Comparison of ENCODE assay signal across 22 cellular contexts in the genomic region with DNA sequence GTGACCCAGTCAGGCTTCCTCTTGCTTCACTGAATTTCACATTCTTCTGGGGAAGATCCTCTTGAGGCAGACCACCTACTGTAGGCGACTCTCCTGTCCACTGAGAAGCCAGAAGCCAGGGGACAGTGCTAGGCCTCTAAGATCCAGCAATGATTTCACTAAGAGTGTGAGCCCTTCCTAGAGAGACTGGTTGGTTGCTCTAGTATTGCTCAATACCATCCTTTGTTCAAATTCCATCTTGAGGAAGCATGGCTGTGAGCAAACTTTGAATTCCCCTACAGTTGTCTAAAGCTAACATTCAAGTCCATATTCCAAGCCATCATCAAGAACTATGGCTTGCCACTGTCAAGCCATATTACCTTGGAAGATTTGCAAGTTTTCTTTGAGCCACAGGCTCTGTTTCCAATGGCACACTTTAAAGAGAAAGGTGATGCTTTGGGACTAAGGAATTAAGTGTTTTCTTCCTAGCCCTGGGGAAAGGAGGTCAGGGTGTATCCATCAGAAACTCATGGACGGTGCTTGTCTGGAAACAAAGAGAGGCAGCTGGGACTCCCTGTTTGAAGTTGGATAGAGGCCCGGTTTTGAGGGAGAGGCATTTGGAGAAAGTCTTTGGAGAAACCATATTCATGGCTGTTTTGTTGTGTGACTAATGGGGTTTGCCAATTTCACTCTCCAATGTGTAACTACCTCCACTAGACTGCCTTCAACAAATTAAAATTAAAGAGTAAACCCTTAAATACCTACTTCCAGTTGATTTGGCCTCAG.
DNase-seq lines count a peak whose midpoint lies in the region; ATAC-seq and TF ChIP-seq lines count a peak whose summit lies in the region.
"Had no signal": no experiment of that assay in that cellular context is flagged by ENCODE, and none has a peak within 500 bp of the region (broad histone marks: within the 10 kb centered on the region; RNA-seq: fewer than 3 reads in every experiment).

No MANE protein-coding gene starts in this region.

- no peaks in the 10 kb centered on the region for H3K27me3 ChIP-seq in Loucy (ENCODE audit: insufficient read depth, low read length, poor library complexity, severe bottlenecking)
- H3K27me3 ChIP-seq: BLaER1, SJCRH30 had no signal

- peaks cover 31% of the 10 kb centered on the region for H3K4me1 ChIP-seq in Loucy (ENCODE audit: insufficient read depth, low read length, poor library complexity, severe bottlenecking)
- H3K4me1 ChIP-seq: Caco-2, SJCRH30 had no signal

- CTCF ChIA-PET in activated CD4-positive, alpha-beta T cell treated with anti-CD3 and anti-CD28 coated beads for 36 hours (lab: Charles Lee): interaction anchor here (1.3 kb wide), 1 partner anchor 83 kb away, joined by 3 read pairs; no protein-coding TSS in a partner anchor

- H3F3A ChIP-seq in Loucy (ENCODE audit: low read depth): no peaks in the 10 kb centered on the region

- H3K36me3 ChIP-seq in Loucy (ENCODE audit: insufficient read depth, low read length): no peaks in the 10 kb centered on the region
- H3K36me3 ChIP-seq: BLaER1, SJCRH30 had no signal

- no peaks in the 10 kb centered on the region for H3K9me3 Mint-ChIP-seq in activated CD4-positive, alpha-beta T cell treated with anti-CD3 and anti-CD28 coated beads for 36 hours (ENCODE audit: low read depth)
- H3K9me3 Mint-ChIP-seq in naive thymus-derived CD8-positive, alpha-beta T cell: no peaks in the 10 kb centered on the region
- no peaks in the 10 kb centered on the region for H3K9me3 Mint-ChIP-seq in natural killer cell
- H3K9me3 Mint-ChIP-seq: CD4-positive, alpha-beta memory T cell had no signal

- DNase-seq in activated CD4-positive, alpha-beta T cell treated with anti-CD3 and anti-CD28 coated beads for 36 hours: no peak
- DNase-seq in activated CD4-positive, alpha-beta T cell treated with anti-CD3 and anti-CD28 coated beads for 4 hours: no peak
- DNase-seq in cerebellum (ENCODE audit: low spot score) (peak; percentile 85), NCI-H1417 (lab: John Stamatoyannopoulos, UW) (no peak), natural killer cell (no peak), iPS-NIHi7 (ENCODE audit: extremely low spot score) (no peak)
- no peak for DNase-seq in naive thymus-derived CD8-positive, alpha-beta T cell
- DNase-seq: ACHN, Caco-2, DMS 273 treated with DMSO at 0.1 percent for 48 hours, IMR-90, MV-4-11, NCI-H1694 treated with DMSO at 0.1 percent for 48 hours, NCI-H2107, NCI-H446 treated with DMSO at 0.1 percent for 48 hours, NCI-H526 treated with DMSO at 0.1 percent for 48 hours, OCI-M1, SJCRH30 had no signal

- no peak overlapping the region for H3K4me2 ChIP-seq in Loucy (ENCODE audit: low read depth, low read length, poor library complexity, severe bottlenecking)
- H3K4me2 ChIP-seq: BLaER1, KMS-11 had no signal

- H3K36me3 Mint-ChIP-seq in activated CD4-positive, alpha-beta T cell treated with anti-CD3 and anti-CD28 coated beads for 36 hours (ENCODE audit: low read depth): no peaks in the 10 kb centered on the region
- H3K36me3 Mint-ChIP-seq in naive thymus-derived CD8-positive, alpha-beta T cell: no peaks in the 10 kb centered on the region
- H3K36me3 Mint-ChIP-seq in natural killer cell: no peaks in the 10 kb centered on the region
- H3K36me3 Mint-ChIP-seq: CD4-positive, alpha-beta memory T cell had no signal

- peaks cover 79% of the 10 kb centered on the region for H3K4me1 Mint-ChIP-seq in activated CD4-positive, alpha-beta T cell treated with anti-CD3 and anti-CD28 coated beads for 36 hours
- H3K4me1 Mint-ChIP-seq in naive thymus-derived CD8-positive, alpha-beta T cell: peaks cover 37 to 84% (median 78%) of the 10 kb centered on the region in 4 donors
- H3K4me1 Mint-ChIP-seq in natural killer cell: peaks cover 0 to 17% of the 10 kb centered on the region in 2 donors

- no peaks in the 10 kb centered on the region for H3K27me3 Mint-ChIP-seq in activated CD4-positive, alpha-beta T cell treated with anti-CD3 and anti-CD28 coated beads for 36 hours
- no peaks in the 10 kb centered on the region for H3K27me3 Mint-ChIP-seq in naive thymus-derived CD8-positive, alpha-beta T cell
- H3K27me3 Mint-ChIP-seq in natural killer cell (ENCODE audit: low read depth in 2 of 2): peaks cover 19 to 20% of the 10 kb centered on the region in 2 donors
- H3K27me3 Mint-ChIP-seq: CD4-positive, alpha-beta memory T cell had no signal

- no peaks in the 10 kb centered on the region for H3K79me2 ChIP-seq in Loucy (ENCODE audit: insufficient read depth, low read length)

- H3K4me3 Mint-ChIP-seq in activated CD4-positive, alpha-beta T cell treated with anti-CD3 and anti-CD28 coated beads for 36 hours: no peak overlapping the region
- peak overlapping the region in 4 of 10 donors; percentile 12 to 56 (median 36) for H3K4me3 Mint-ChIP-seq in naive thymus-derived CD8-positive, alpha-beta T cell
- no peak overlapping the region for H3K4me3 Mint-ChIP-seq in natural killer cell

- intact Hi-C loops in activated CD4-positive, alpha-beta T cell treated with anti-CD3 and anti-CD28 coated beads for 36 hours (cut with DNase I, micrococcal nuclease): no loop called here
- intact Hi-C loops in natural killer cell (cut with micrococcal nuclease): no loop called here

- POLR2A ChIA-PET in activated CD4-positive, alpha-beta T cell treated with anti-CD3 and anti-CD28 coated beads for 36 hours (lab: Charles Lee): no interaction called here
- POLR2A ChIA-PET in naive thymus-derived CD8-positive, alpha-beta T cell (lab: Charles Lee): interaction anchor here (0.6 to 4.6 kb wide), 6 partner anchors 18 to 511 kb away, joined by 3 to 24 read pairs (median 5); no protein-coding TSS in a partner anchor

- no peak overlapping the region for H3K9ac ChIP-seq in Loucy (ENCODE audit: low read depth, low read length, poor library complexity, severe bottlenecking)
- H3K9ac ChIP-seq: BLaER1, KMS-11 had no signal

- H3K9me3 ChIP-seq in Loucy (ENCODE audit: insufficient read depth, low read depth, low read length): no peaks in the 10 kb centered on the region
- H3K9me3 ChIP-seq: BLaER1, Caco-2, SJCRH30 had no signal

- no peaks in the 10 kb centered on the region for H3K9me2 ChIP-seq in Loucy (replicated peaks; ENCODE audit: low read depth, low read length)

- H2AFZ ChIP-seq in Loucy (ENCODE audit: low read length): peak overlapping the region; percentile 29; the same call in 1 of the 2 replicates

- ATAC-seq in activated CD4-positive, alpha-beta T cell treated with anti-CD3 and anti-CD28 coated beads for 36 hours: no peak
- no peak for ATAC-seq in naive thymus-derived CD8-positive, alpha-beta T cell
- ATAC-seq in natural killer cell: no peak

- H3K27ac Mint-ChIP-seq in activated CD4-positive, alpha-beta T cell treated with anti-CD3 and anti-CD28 coated beads for 36 hours: peak overlapping the region; percentile 47
- peak overlapping the region in 8 of 10 donors; percentile 1 to 89 (median 62) for H3K27ac Mint-ChIP-seq in naive thymus-derived CD8-positive, alpha-beta T cell
- no peak overlapping the region for H3K27ac Mint-ChIP-seq in natural killer cell

- H3K4me3 ChIP-seq in Loucy (ENCODE audit: low read length, poor library complexity, severe bottlenecking): no peak overlapping the region
- H3K4me3 ChIP-seq: BLaER1, SJCRH30 had no signal

- no peak for TF ChIP-seq CTCF in Loucy (conservative IDR thresholded peaks at IDR 0.05; ENCODE audit: low read length)
- no peak for TF ChIP-seq CTCF in natural killer cell (IDR thresholded peaks at IDR 0.05)

- H4K20me1 ChIP-seq in Loucy (ENCODE audit: insufficient read depth, low read length, poor library complexity, severe bottlenecking): no peaks in the 10 kb centered on the region
- H4K20me1 ChIP-seq: BLaER1 had no signal

Comparison
In these comparisons a context has a peak if more than half of its experiments do, and no peak if none do; other contexts are left out.
1. H3K27ac Mint-ChIP-seq: peak in activated CD4-positive, alpha-beta T cell treated with anti-CD3 and anti-CD28 coated beads for 36 hours (single experiment) and naive thymus-derived CD8-positive, alpha-beta T cell (8 of 10); none in natural killer cell (0 of 2).